In genomic region chr1:165842363-165843129, GRCh38 we compare ENCODE assay signal across 1 cellular context.
A peak's percentile ranks its signal among the peaks of the same experiment; 100 is the strongest.
TF ChIP-seq lines count a peak whose summit lies in the region.

No MANE protein-coding gene starts in this region.

TF ChIP-seq in K562, 482 proteins besides CTCF, POLR2A, EP300 and RAD21 (continued from another document):
- TF ChIP-seq ZFP91 (CRISPR knock-in tag; IDR thresholded peaks at IDR 0.05): no peak
- TF ChIP-seq MYC (IDR thresholded peaks at IDR 0.05; ENCODE audit: low read depth, low read length): peak; percentile 81
- TF ChIP-seq MYC (CRISPR knock-in tag; IDR thresholded peaks at IDR 0.05; ENCODE audit: borderline replicate concordance, low read depth): no peak
- TF ChIP-seq ZNF551 (CRISPR knock-in tag; IDR thresholded peaks at IDR 0.05): no peak
- TF ChIP-seq SPI1 (IDR thresholded peaks at IDR 0.05; ENCODE audit: borderline replicate concordance, low read depth, low read length): peak; percentile 48; the same call in 1 of the 2 replicates
- TF ChIP-seq RBBP5 (IDR thresholded peaks at IDR 0.05; ENCODE audit: borderline replicate concordance, insufficient read depth, low read length, poor library complexity, severe bottlenecking): peak; percentile 30
- TF ChIP-seq MNT (conservative IDR thresholded peaks at IDR 0.05): peak; percentile 91 to 95
- peak; percentile 92 for TF ChIP-seq EHMT2 (IDR thresholded peaks at IDR 0.05)
- TF ChIP-seq MAX (CRISPR knock-in tag; IDR thresholded peaks at IDR 0.05): peak; percentile 76
- TF ChIP-seq TBL1XR1 (IDR thresholded peaks at IDR 0.05; ENCODE audit: low read length in 2 of 2): peak in 1 of 2 experiments; percentile 69; a peak in 1 of 4 replicates
- TF ChIP-seq ZBTB26 (CRISPR knock-in tag; IDR thresholded peaks at IDR 0.05): no peak
- peak; percentile 72; the same call in 1 of the 2 replicates for TF ChIP-seq ZBTB2 (IDR thresholded peaks at IDR 0.05)
- peak; percentile 88 for TF ChIP-seq DPF2 (IDR thresholded peaks at IDR 0.05)
- TF ChIP-seq AFF1 (IDR thresholded peaks at IDR 0.05; ENCODE audit: low read depth in 1 of 2, partially characterized antibody in 2 of 2): peak in 1 of 2 experiments; percentile 50
- TF ChIP-seq SMARCC2 (IDR thresholded peaks at IDR 0.05; ENCODE audit: low read depth): peak; percentile 38; the same call in 1 of the 2 replicates
- peak; percentile 87 for TF ChIP-seq ARID1B (IDR thresholded peaks at IDR 0.05)
- TF ChIP-seq TFAP4 (CRISPR knock-in tag; IDR thresholded peaks at IDR 0.05; ENCODE audit: borderline replicate concordance): peak; percentile 42; the same call in 1 of the 2 replicates
- TF ChIP-seq GABPA (tag; conservative IDR thresholded peaks at IDR 0.05; ENCODE audit: low read depth): peak; percentile 45
TF ChIP-seq in K562: peak in this region for 93.
